ENCODE assay signal across 26 cellular contexts in genomic region chr3:175340338-175341015, GRCh38.
"Had no signal": no experiment of that assay in that cellular context is flagged by ENCODE, and none has a peak within 500 bp of the region (broad histone marks: within the 10 kb centered on the region; RNA-seq: fewer than 3 reads in every experiment).

No MANE protein-coding gene starts in this region.

- H3K4me3 Mint-ChIP-seq: activated CD4-positive, alpha-beta memory T cell treated with anti-CD3 and anti-CD28 coated beads for 36 hours; activated CD4-positive, alpha-beta T cell treated with anti-CD3 and anti-CD28 coated beads, Interleukin-2, amount 10 ng/mL, durations not matched to agents 7 days and 5 days; activated naive CD4-positive, alpha-beta T cell treated with anti-CD3 and anti-CD28 coated beads for 36 hours; activated naive CD8-positive, alpha-beta T cell; activated T-helper 17 cell treated with anti-CD3 and anti-CD28 coated beads, Interleukin-2, amount 50 U/mL, for 72 hours; T-helper 17 cell had no signal

- H3K27ac ChIP-seq: brain microvascular endothelial cell, cardiac muscle cell, Peyer's patch, RWPE1, SJCRH30 had no signal

- H3K9me3 ChIP-seq: Peyer's patch, SJCRH30 had no signal

- H3K4me1 ChIP-seq: SJCRH30 had no signal

- ATAC-seq: activated T-helper 17 cell treated with anti-CD3 and anti-CD28 coated beads, Interleukin-2, amount 50 U/mL, for 72 hours; T-helper 17 cell had no signal

- H3K36me3 Mint-ChIP-seq: activated CD4-positive, alpha-beta memory T cell treated with anti-CD3 and anti-CD28 coated beads for 36 hours; activated naive CD8-positive, alpha-beta T cell had no signal

- H3K27me3 Mint-ChIP-seq: activated CD4-positive, alpha-beta memory T cell treated with anti-CD3 and anti-CD28 coated beads for 36 hours; activated CD4-positive, alpha-beta T cell treated with anti-CD3 and anti-CD28 coated beads, Interleukin-2, amount 10 ng/mL, durations not matched to agents 7 days and 5 days; activated naive CD8-positive, alpha-beta T cell; activated T-helper 17 cell treated with anti-CD3 and anti-CD28 coated beads, Interleukin-2, amount 50 U/mL, for 72 hours; T-helper 17 cell had no signal

- H3K27ac Mint-ChIP-seq: activated CD4-positive, alpha-beta memory T cell treated with anti-CD3 and anti-CD28 coated beads for 36 hours; activated CD4-positive, alpha-beta T cell treated with anti-CD3 and anti-CD28 coated beads, Interleukin-2, amount 10 ng/mL, durations not matched to agents 7 days and 5 days; activated naive CD4-positive, alpha-beta T cell treated with anti-CD3 and anti-CD28 coated beads for 36 hours; activated naive CD8-positive, alpha-beta T cell; activated T-helper 17 cell treated with anti-CD3 and anti-CD28 coated beads, Interleukin-2, amount 50 U/mL, for 72 hours; T-helper 17 cell had no signal

- H3K4me3 ChIP-seq: cardiac muscle cell, Peyer's patch, SJCRH30 had no signal

- H3K36me3 ChIP-seq: brain microvascular endothelial cell, cardiac muscle cell, Peyer's patch, SJCRH30 had no signal

- DNase-seq: activated CD4-positive, alpha-beta memory T cell treated with anti-CD3 and anti-CD28 coated beads for 36 hours; activated CD4-positive, alpha-beta T cell treated with anti-CD3 and anti-CD28 coated beads, Interleukin-2, amount 10 ng/mL, durations not matched to agents 7 days and 5 days; activated CD4-positive, CD25-positive, alpha-beta regulatory T cell; activated gamma-delta T cell; activated naive CD4-positive, alpha-beta T cell treated with anti-CD3 and anti-CD28 coated beads for 36 hours; activated T-cell treated with anti-CD3 and anti-CD28 coated beads for 4 hours; activated T-cell treated with anti-CD3 and anti-CD28 coated beads, Interleukin-2, amount 50 U/mL, for 48 hours; amygdala; brain microvascular endothelial cell; cerebellar nuclear complex; MM.1S; NCI-H1105; NCI-H1436; NCI-H1694 treated with DMSO at 0.1 percent for 48 hours; NCI-H2029 treated with DMSO at 0.1 percent for 48 hours; NCI-H345; NCI-H524; Peyer's patch; Right ventricle myocardium superior; SJCRH30; T-helper 17 cell; T1000 had no signal

- H3K4me1 Mint-ChIP-seq: activated CD4-positive, alpha-beta T cell treated with anti-CD3 and anti-CD28 coated beads, Interleukin-2, amount 10 ng/mL, durations not matched to agents 7 days and 5 days; activated T-helper 17 cell treated with anti-CD3 and anti-CD28 coated beads, Interleukin-2, amount 50 U/mL, for 72 hours; T-helper 17 cell had no signal

- H3K27me3 ChIP-seq: brain microvascular endothelial cell, cardiac muscle cell, Peyer's patch, SJCRH30 had no signal

- H3K9me3 Mint-ChIP-seq: activated CD4-positive, alpha-beta memory T cell treated with anti-CD3 and anti-CD28 coated beads for 36 hours had no signal
